30 cellular contexts compared by ENCODE assay signal in genomic region chr21:38790961-38791360, GRCh38.
"Had no signal": no experiment of that assay in that cellular context is flagged by ENCODE, and none has a peak within 500 bp of the region (broad histone marks: within the 10 kb centered on the region; RNA-seq: fewer than 3 reads in every experiment).

No MANE protein-coding gene starts in this region.

- H3K4me1 Mint-ChIP-seq: central memory CD8-positive, alpha-beta T cell; stimulated activated effector memory CD8-positive, alpha-beta T cell treated with anti-CD3 and anti-CD28 coated beads, Interleukin-12 subunit alpha, Interleukin-12 subunit beta, amount 100 ng/mL, for 72 hours had no signal

- H3K9me3 Mint-ChIP-seq: activated B cell treated with CpG ODN at 0.5 μM for 24 hours; activated CD4-positive, alpha-beta memory T cell treated with anti-CD3 and anti-CD28 coated beads for 36 hours; activated T-cell treated with anti-CD3 and anti-CD28 coated beads, Interleukin-2, amount 50 U/mL, for 24 hours; central memory CD8-positive, alpha-beta T cell; naive thymus-derived CD4-positive, alpha-beta T cell; neural crest cell; stimulated activated effector memory CD8-positive, alpha-beta T cell treated with anti-CD3 and anti-CD28 coated beads, Interleukin-12 subunit alpha, Interleukin-12 subunit beta, amount 100 ng/mL, for 72 hours; T-cell had no signal

- H3K4me3 ChIP-seq: esophagus squamous epithelium, gastrocnemius medialis, pancreas, psoas muscle, sigmoid colon, stomach, thyroid gland, upper lobe of right lung had no signal

- H3K27ac Mint-ChIP-seq: activated B cell treated with CpG ODN at 0.5 μM for 24 hours; activated CD4-positive, alpha-beta memory T cell treated with anti-CD3 and anti-CD28 coated beads for 36 hours; activated naive CD8-positive, alpha-beta T cell; activated T-cell treated with anti-CD3 and anti-CD28 coated beads, Interleukin-2, amount 50 U/mL, for 24 hours; mesothelial cell of epicardium; stimulated activated effector memory CD8-positive, alpha-beta T cell treated with anti-CD3 and anti-CD28 coated beads, Interleukin-12 subunit alpha, Interleukin-12 subunit beta, amount 100 ng/mL, for 72 hours; T-cell had no signal

- H3K27me3 ChIP-seq: esophagus squamous epithelium, gastrocnemius medialis, pancreas, sigmoid colon, stomach, thyroid gland, upper lobe of right lung had no signal

- DNase-seq: activated B cell treated with CpG ODN at 0.5 μM for 24 hours; activated CD4-positive, alpha-beta memory T cell treated with anti-CD3 and anti-CD28 coated beads for 36 hours; activated CD8-positive, alpha-beta memory T cell treated with anti-CD3 and anti-CD28 coated beads, Interleukin-2, amount 50 U/mL, for 48 hours; activated gamma-delta T cell treated with Interleukin-2 at 50 U/mL for 16 hours; activated T-cell treated with anti-CD3 and anti-CD28 coated beads, Interleukin-2, amount 50 U/mL, for 24 hours; anterior cingulate cortex; dermis blood vessel endothelial cell; effector CD4-positive, alpha-beta T cell; esophagus squamous epithelium; gastrocnemius medialis; hippocampal formation; left cardiac atrium; mammary epithelial cell; naive thymus-derived CD4-positive, alpha-beta T cell; nucleus accumbens; pancreas; psoas muscle; sigmoid colon; small intestine; stimulated activated CD4-positive, alpha-beta T cell treated with anti-CD3 and anti-CD28 coated beads, Interleukin-4, amount 100 ng/mL, for 24 hours; stomach; T-cell; thyroid gland; upper lobe of right lung had no signal

- H3K27ac ChIP-seq: epithelial cell of prostate, esophagus squamous epithelium, gastrocnemius medialis, pancreas, psoas muscle, sigmoid colon, stomach, thyroid gland, upper lobe of right lung had no signal

- H3K36me3 Mint-ChIP-seq: activated CD4-positive, alpha-beta memory T cell treated with anti-CD3 and anti-CD28 coated beads for 36 hours; activated naive CD8-positive, alpha-beta T cell; mesothelial cell of epicardium; naive thymus-derived CD4-positive, alpha-beta T cell; T-cell had no signal

- H3K9me3 ChIP-seq: esophagus squamous epithelium, gastrocnemius medialis, pancreas, stomach, thyroid gland, upper lobe of right lung had no signal

- ATAC-seq: gastrocnemius medialis; left cardiac atrium; naive thymus-derived CD4-positive, alpha-beta T cell; pancreas; psoas muscle; stimulated activated effector memory CD8-positive, alpha-beta T cell treated with anti-CD3 and anti-CD28 coated beads, Interleukin-12 subunit alpha, Interleukin-12 subunit beta, amount 100 ng/mL, for 72 hours; T-cell; upper lobe of right lung had no signal

- H3K27me3 Mint-ChIP-seq: activated CD4-positive, alpha-beta memory T cell treated with anti-CD3 and anti-CD28 coated beads for 36 hours; activated naive CD8-positive, alpha-beta T cell; T-cell had no signal

- H3K36me3 ChIP-seq: esophagus squamous epithelium, gastrocnemius medialis, pancreas, sigmoid colon, stomach, thyroid gland, upper lobe of right lung had no signal

- H3K4me1 ChIP-seq: gastrocnemius medialis, psoas muscle, sigmoid colon, upper lobe of right lung had no signal

- H3K4me3 Mint-ChIP-seq: activated B cell treated with CpG ODN at 0.5 μM for 24 hours; activated CD4-positive, alpha-beta memory T cell treated with anti-CD3 and anti-CD28 coated beads for 36 hours; activated naive CD8-positive, alpha-beta T cell; activated T-cell treated with anti-CD3 and anti-CD28 coated beads, Interleukin-2, amount 50 U/mL, for 24 hours; central memory CD8-positive, alpha-beta T cell; mesothelial cell of epicardium; neural crest cell; stimulated activated effector memory CD8-positive, alpha-beta T cell treated with anti-CD3 and anti-CD28 coated beads, Interleukin-12 subunit alpha, Interleukin-12 subunit beta, amount 100 ng/mL, for 72 hours; T-cell had no signal
